In the genomic region with DNA sequence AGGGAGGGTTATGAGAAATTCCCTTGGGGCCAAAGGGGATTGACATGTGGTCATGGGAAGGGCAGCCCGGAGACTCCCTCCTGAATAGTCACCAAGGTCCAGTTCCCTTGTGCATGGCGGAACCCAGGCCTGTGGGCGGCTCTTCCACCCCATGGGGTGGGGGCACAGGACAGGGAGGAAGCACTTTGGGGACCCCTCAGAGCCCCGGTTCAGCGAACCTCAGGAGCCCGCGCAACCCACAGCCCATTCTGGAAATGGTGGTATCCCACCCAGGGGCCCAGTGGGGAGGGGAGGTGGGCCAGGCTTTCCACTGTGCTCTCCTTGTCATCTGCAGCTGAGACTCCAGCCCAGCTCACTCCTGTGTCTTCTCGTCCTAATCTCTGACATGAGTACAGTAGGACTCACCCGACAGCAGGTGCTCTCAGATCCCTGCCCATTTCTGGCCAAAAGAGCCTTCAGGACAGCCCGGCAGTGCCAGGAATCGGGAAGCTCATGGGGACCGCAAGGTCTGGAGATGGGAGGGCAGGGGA, we compare ENCODE assay signal across 19 cellular contexts.
DNase-seq lines count a peak whose midpoint lies in the region; ATAC-seq and TF ChIP-seq lines count a peak whose summit lies in the region.
"Had no signal": no experiment of that assay in that cellular context is flagged by ENCODE, and none has a peak within 500 bp of the region (broad histone marks: within the 10 kb centered on the region; RNA-seq: fewer than 3 reads in every experiment).

No MANE protein-coding gene starts in this region.

- H2BK15ac ChIP-seq in H9 (ENCODE audit: low read depth, low read length): no peak overlapping the region

- no peak overlapping the region for H2BK20ac ChIP-seq in H9 (ENCODE audit: low read depth, low read length, poor library complexity, severe bottlenecking)

- H2BK120ac ChIP-seq in H9 (ENCODE audit: low read depth, low read length, poor library complexity, severe bottlenecking): no peak overlapping the region

- H2BK12ac ChIP-seq in H9 (ENCODE audit: insufficient read length, low read depth, low read length): no peak overlapping the region

- no peak overlapping the region for H2AK5ac ChIP-seq in H9 (ENCODE audit: insufficient read length, low read length)

- no peak overlapping the region for H3K27ac Mint-ChIP-seq in activated CD8-positive, alpha-beta memory T cell treated with anti-CD3 and anti-CD28 coated beads, Interleukin-2, amount 10 ng/mL, durations not matched to agents 7 days and 5 days
- H3K27ac Mint-ChIP-seq in H9: no peak overlapping the region; a peak in 1 of 7 replicates
- H3K27ac Mint-ChIP-seq in osteocyte (ENCODE audit: unreplicated experiment): no peak overlapping the region
- H3K27ac Mint-ChIP-seq: CD8-positive, alpha-beta memory T cell; HFFc6 had no signal

- H3K4me1 ChIP-seq in H9 (ENCODE audit: insufficient read depth, low read length): no peaks in the 10 kb centered on the region
- H3K4me1 ChIP-seq in upper lobe of right lung: no peaks in the 10 kb centered on the region
- H3K4me1 ChIP-seq in SK-N-SH (ENCODE audit: control insufficient read depth in 1 of 2, insufficient read depth in 2 of 2, low read depth in 1 of 2, low read length in 1 of 2): peaks cover 0 to 4% of the 10 kb centered on the region in 2 experiments; a peak in 1 of 4 replicates
- H3K4me1 ChIP-seq: A549 had no signal

- no peak overlapping the region for H2AFZ ChIP-seq in H9 (ENCODE audit: low read length)
- H2AFZ ChIP-seq in SK-N-SH (ENCODE audit: low read depth): no peak overlapping the region
- H2AFZ ChIP-seq: GM23248 had no signal

- no CpG with 5 or more reads among the region's 12 CpGs for WGBS in H9 (ENCODE audit: extremely low coverage, insufficient read length, low lambda C conversion rate)
- WGBS in SK-N-SH (ENCODE audit: low lambda C conversion rate): 65% methylated on average over 10 of the region's 12 CpGs

- no peak overlapping the region for H3T11ph ChIP-seq in H9 (ENCODE audit: low read length)

- H3K9me3 Mint-ChIP-seq in activated CD8-positive, alpha-beta memory T cell treated with anti-CD3 and anti-CD28 coated beads, Interleukin-2, amount 10 ng/mL, durations not matched to agents 7 days and 5 days (ENCODE audit: low read depth): no peaks in the 10 kb centered on the region
- H3K9me3 Mint-ChIP-seq in H9: peaks cover 0 to 11% of the 10 kb centered on the region in 2 experiments; a peak in 3 of 5 replicates
- peaks cover 8% of the 10 kb centered on the region for H3K9me3 Mint-ChIP-seq in osteocyte (ENCODE audit: unreplicated experiment)

- no peak for TF ChIP-seq RAD21 in SK-N-SH (IDR thresholded peaks at IDR 0.05; ENCODE audit: low read length)

- no peak for ATAC-seq in activated CD8-positive, alpha-beta memory T cell treated with anti-CD3 and anti-CD28 coated beads, Interleukin-2, amount 10 ng/mL, durations not matched to agents 7 days and 5 days
- no peak for ATAC-seq in upper lobe of right lung

- no peak overlapping the region for H3K56ac ChIP-seq in H9 (ENCODE audit: insufficient read length, low read depth, low read length)

- H3K9me3 ChIP-seq in H9 (ENCODE audit: control insufficient read depth, low read depth, low read length): no peaks in the 10 kb centered on the region
- H3K9me3 ChIP-seq in upper lobe of right lung: peaks cover 6% of the 10 kb centered on the region
- H3K9me3 ChIP-seq in SK-N-SH: no peaks in the 10 kb centered on the region

- H3K36me3 ChIP-seq in upper lobe of right lung (no peaks in the 10 kb centered on the region), SK-N-SH (replicated peaks in 1 of 2; ENCODE audit: control insufficient read depth in 1 of 2, insufficient read depth in 2 of 2, low read length in 1 of 2) (no peaks in the 10 kb centered on the region)

- no peak overlapping the region for H4K8ac ChIP-seq in H9 (replicated peaks; ENCODE audit: insufficient read length, low read depth, low read length)

- no peaks in the 10 kb centered on the region for H3K9me2 ChIP-seq in SK-N-SH

- H3K27me3 ChIP-seq in H9 (ENCODE audit: insufficient read depth, low read length): no peaks in the 10 kb centered on the region
- H3K27me3 ChIP-seq in upper lobe of right lung: peaks cover 5% of the 10 kb centered on the region
- H3K27me3 ChIP-seq in SK-N-SH (ENCODE audit: insufficient read depth): no peaks in the 10 kb centered on the region

- H3K9ac ChIP-seq in H9 (ENCODE audit: extremely low read depth, insufficient read length, low read length) (no peak overlapping the region), SK-N-SH (no peak overlapping the region)
- H3K9ac ChIP-seq: GM23248 had no signal

- peaks cover 11% of the 10 kb centered on the region for H3K27me3 Mint-ChIP-seq in activated CD8-positive, alpha-beta memory T cell treated with anti-CD3 and anti-CD28 coated beads, Interleukin-2, amount 10 ng/mL, durations not matched to agents 7 days and 5 days
- H3K27me3 Mint-ChIP-seq in H9 (ENCODE audit: low read depth) (peaks cover 10% of the 10 kb centered on the region), osteocyte (ENCODE audit: unreplicated experiment) (peaks cover 3% of the 10 kb centered on the region)

- H3K79me2 ChIP-seq in H9 (ENCODE audit: insufficient read depth, low read length) (no peaks in the 10 kb centered on the region), SK-N-SH (ENCODE audit: insufficient read depth) (no peaks in the 10 kb centered on the region)

- no peaks in the 10 kb centered on the region for H3F3A ChIP-seq in SK-N-SH (replicated peaks; ENCODE audit: insufficient read depth)

- no peaks in the 10 kb centered on the region for H3K4me1 Mint-ChIP-seq in activated CD8-positive, alpha-beta memory T cell treated with anti-CD3 and anti-CD28 coated beads, Interleukin-2, amount 10 ng/mL, durations not matched to agents 7 days and 5 days
- H3K4me1 Mint-ChIP-seq in H9: peaks cover 12 to 26% of the 10 kb centered on the region in 2 experiments
- no peaks in the 10 kb centered on the region for H3K4me1 Mint-ChIP-seq in osteocyte (ENCODE audit: unreplicated experiment)

- no peak overlapping the region for H3K27ac ChIP-seq in H9 (ENCODE audit: insufficient read length, low read depth, low read length)
- H3K27ac ChIP-seq in upper lobe of right lung: no peak overlapping the region
- H3K27ac ChIP-seq in SK-N-SH (ENCODE audit: low read depth in 2 of 2, low read length in 1 of 2): no peak overlapping the region
- H3K27ac ChIP-seq: 22Rv1, GM23248, HL-60 had no signal

- TF ChIP-seq EP300 in SK-N-SH (IDR thresholded peaks at IDR 0.05; ENCODE audit: borderline replicate concordance in 1 of 2, low read depth in 1 of 2, low read length in 1 of 2): no peak

- H3K4me3 ChIP-seq in upper lobe of right lung (no peak overlapping the region), SK-N-SH (ENCODE audit: low read depth in 2 of 2, low read length in 1 of 2) (no peak overlapping the region)
- H3K4me3 ChIP-seq: A549, GM23248 had no signal

- DNase-seq in activated CD8-positive, alpha-beta memory T cell treated with anti-CD3 and anti-CD28 coated beads, Interleukin-2, amount 50 U/mL, for 48 hours: peak; percentile 35
- no peak for DNase-seq in activated CD8-positive, alpha-beta memory T cell treated with anti-CD3 and anti-CD28 coated beads, Interleukin-2, amount 10 ng/mL, durations not matched to agents 7 days and 5 days
- DNase-seq in H9: peak; percentile 18
- DNase-seq in osteocyte (ENCODE audit: extremely low spot score, unreplicated experiment): peak; percentile 80
- DNase-seq in upper lobe of right lung: peak; percentile 57
- no peak for DNase-seq in COLO829 (ENCODE audit: low spot score)
- no peak for DNase-seq in SK-N-SH
- DNase-seq: AML-193; CD8-positive, alpha-beta memory T cell; DMS153; DMS79; GDM1; GM23248; HFFc6; IMR-90 had no signal

- no peaks in the 10 kb centered on the region for H3K79me1 ChIP-seq in H9 (ENCODE audit: insufficient read depth, low read depth, low read length, poor library complexity, severe bottlenecking)

- H3K4me2 ChIP-seq in H9 (ENCODE audit: insufficient read depth, insufficient read length, low read length): no peak overlapping the region
- H3K4me2 ChIP-seq in SK-N-SH: no peak overlapping the region
- H3K4me2 ChIP-seq: A549 had no signal

- no peak overlapping the region for H4K5ac ChIP-seq in H9 (ENCODE audit: insufficient read length, low read depth, low read length)

- H3K14ac ChIP-seq in H9 (ENCODE audit: insufficient read depth, low read length): no peak overlapping the region

- no peaks in the 10 kb centered on the region for H3K36me3 Mint-ChIP-seq in activated CD8-positive, alpha-beta memory T cell treated with anti-CD3 and anti-CD28 coated beads, Interleukin-2, amount 10 ng/mL, durations not matched to agents 7 days and 5 days
- H3K36me3 Mint-ChIP-seq in H9 (ENCODE audit: insufficient read depth in 1 of 3, low read depth in 3 of 3) (no peaks in the 10 kb centered on the region), osteocyte (ENCODE audit: unreplicated experiment) (no peaks in the 10 kb centered on the region)
- H3K36me3 Mint-ChIP-seq: CD14-positive monocyte; CD8-positive, alpha-beta memory T cell had no signal

- no peak overlapping the region for H3K4me3 Mint-ChIP-seq in activated CD8-positive, alpha-beta memory T cell treated with anti-CD3 and anti-CD28 coated beads, Interleukin-2, amount 10 ng/mL, durations not matched to agents 7 days and 5 days
- no peak overlapping the region for H3K4me3 Mint-ChIP-seq in H9
- H3K4me3 Mint-ChIP-seq in osteocyte (ENCODE audit: unreplicated experiment): no peak overlapping the region
- H3K4me3 Mint-ChIP-seq: CD14-positive monocyte; CD8-positive, alpha-beta memory T cell; HFFc6 had no signal

- H4K91ac ChIP-seq in H9 (ENCODE audit: insufficient read length, low read depth, low read length): no peak overlapping the region

- TF ChIP-seq CTCF in H9 (conservative IDR thresholded peaks at IDR 0.05) (no peak), osteocyte (IDR thresholded peaks at IDR 0.05) (no peak), upper lobe of right lung (IDR thresholded peaks at IDR 0.05) (no peak), SK-N-SH (IDR thresholded peaks at IDR 0.05) (no peak)

- CTCF ChIA-PET in activated CD8-positive, alpha-beta memory T cell treated with anti-CD3 and anti-CD28 coated beads, Interleukin-2, amount 10 ng/mL, durations not matched to agents 7 days and 5 days (lab: Charles Lee): interaction anchor here (1.6 kb wide), 1 partner anchor 351 kb away, joined by 5 read pairs; no protein-coding TSS in a partner anchor
- CTCF ChIA-PET in SK-N-SH (lab: Yijun Ruan, JAX): interaction anchor here (0.6 to 6.2 kb wide), 25 partner anchors 8 to 540 kb away, joined by 3 to 87 read pairs (median 4); no protein-coding TSS in a partner anchor

- H4K20me1 ChIP-seq in H9 (ENCODE audit: control insufficient read depth, insufficient read depth, insufficient read length) (no peaks in the 10 kb centered on the region), SK-N-SH (ENCODE audit: insufficient read depth) (no peaks in the 10 kb centered on the region)

- no peak overlapping the region for H3K4ac ChIP-seq in H9 (ENCODE audit: low read depth, low read length)

- no peaks in the 10 kb centered on the region for H3K23me2 ChIP-seq in H9 (ENCODE audit: insufficient read length, low read depth, low read length, poor library complexity, severe bottlenecking)

- no peak overlapping the region for H3K23ac ChIP-seq in H9 (ENCODE audit: insufficient read length, low read depth, low read length)

- intact Hi-C loops in upper lobe of right lung (cut with DNase I): no loop called here

- no peak overlapping the region for H2BK5ac ChIP-seq in H9 (ENCODE audit: insufficient read length, low read length)

- no peak overlapping the region for H3K18ac ChIP-seq in H9 (ENCODE audit: insufficient read length, low read depth, low read length)

- POLR2A ChIA-PET in SK-N-SH (lab: Yijun Ruan, JAX): interaction anchor here (0.6 kb wide), 1 partner anchor 374 kb away, joined by 4 read pairs; no protein-coding TSS in a partner anchor

Comparison
In these comparisons a context has a peak if more than half of its experiments do, and no peak if none do; other contexts are left out.
1. DNase-seq: peak in activated CD8-positive, alpha-beta memory T cell treated with anti-CD3 and anti-CD28 coated beads, Interleukin-2, amount 50 U/mL, for 48 hours (single experiment), H9 (single experiment), osteocyte (single experiment) and upper lobe of right lung (single experiment); none in activated CD8-positive, alpha-beta memory T cell treated with anti-CD3 and anti-CD28 coated beads, Interleukin-2, amount 10 ng/mL, durations not matched to agents 7 days and 5 days (single experiment), COLO829 (single experiment) and SK-N-SH (single experiment).